30 cellular contexts compared by ENCODE assay signal in the genomic region with DNA sequence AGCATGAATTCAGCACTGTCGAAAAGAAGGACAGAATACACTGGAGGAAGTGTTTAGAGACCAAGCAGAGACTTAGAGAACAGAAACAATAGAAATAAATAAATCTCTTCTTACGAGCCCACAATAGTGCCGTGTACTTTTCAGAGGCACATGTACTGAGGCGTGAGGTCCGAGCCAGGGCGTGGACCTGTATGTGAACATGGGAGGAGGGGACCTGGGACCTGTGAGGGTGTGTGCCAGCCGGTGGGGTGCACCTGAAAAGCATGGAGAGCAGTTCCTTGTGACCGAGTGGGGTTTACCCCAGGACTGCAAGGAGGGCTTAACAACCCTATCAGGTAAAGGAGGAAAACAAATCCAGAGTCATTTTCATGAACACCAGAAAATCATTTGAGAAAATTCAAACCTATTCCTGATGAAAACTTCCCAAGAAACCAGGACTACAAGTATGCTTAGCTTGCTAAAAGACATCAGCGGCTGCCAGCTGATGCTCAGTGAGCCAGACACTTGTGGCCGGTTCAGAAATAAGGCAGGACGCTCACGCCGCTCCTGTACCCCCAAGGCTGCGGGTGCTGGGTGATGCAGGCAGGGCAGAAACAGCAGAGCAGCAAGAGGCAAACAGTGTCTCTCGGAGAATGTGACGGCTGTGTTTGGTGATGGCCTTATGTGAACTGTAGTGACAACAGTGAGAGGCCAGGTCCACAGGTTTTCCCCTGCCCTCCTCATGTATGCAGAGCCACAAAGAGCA. TPM values are rescaled to one million over a fixed set of nuclear protein-coding genes. Genes with fewer than 3 reads are reported as not detected.
DNase-seq lines count a peak whose midpoint lies in the region; ATAC-seq and TF ChIP-seq lines count a peak whose summit lies in the region.
"Had no signal": no experiment of that assay in that cellular context is flagged by ENCODE, and none has a peak within 500 bp of the region (broad histone marks: within the 10 kb centered on the region; RNA-seq: fewer than 3 reads in every experiment).

No MANE protein-coding gene starts in this region.

- CTCF ChIA-PET in activated CD4-positive, alpha-beta T cell treated with anti-CD3 and anti-CD28 coated beads, Interleukin-2, amount 10 ng/mL, durations not matched to agents 7 days and 5 days (lab: Charles Lee): interaction anchor here (0.6 kb wide), 1 partner anchor 13 kb away, joined by 3 read pairs; no protein-coding TSS in a partner anchor
- CTCF ChIA-PET in activated CD4-positive, alpha-beta T cell treated with anti-CD3 and anti-CD28 coated beads for 36 hours (lab: Charles Lee): no interaction called here
- CTCF ChIA-PET in T-cell (lab: Charles Lee): no interaction called here

- H3K27ac ChIP-seq in sigmoid colon: no peak overlapping the region
- no peak overlapping the region for H3K27ac ChIP-seq in transverse colon
- H3K27ac ChIP-seq: 22Rv1; BLaER1 treated with 17β-estradiol and CSF1 and Interleukin-3, amounts not matched to agents 10 nM and 100 nM; breast epithelium; gastroesophageal sphincter; hepatocyte; lower lobe of right lung had no signal

- TF ChIP-seq POLR2A in sigmoid colon (IDR thresholded peaks at IDR 0.05): no peak
- no peak for TF ChIP-seq POLR2A in transverse colon (IDR thresholded peaks at IDR 0.05)

- intact Hi-C loops in activated CD4-positive, alpha-beta T cell treated with anti-CD3 and anti-CD28 coated beads for 36 hours (cut with DNase I, micrococcal nuclease): no loop called here
- intact Hi-C loops in sigmoid colon (cut with DNase I) (no loop called here), transverse colon (cut with DNase I; ENCODE audit: low total_unique reads) (no loop called here)

- H3K36me3 Mint-ChIP-seq in activated CD4-positive, alpha-beta T cell treated with anti-CD3 and anti-CD28 coated beads, Interleukin-2, amount 10 ng/mL, durations not matched to agents 7 days and 5 days (ENCODE audit: low read depth): peaks cover 63% of the 10 kb centered on the region
- H3K36me3 Mint-ChIP-seq in activated CD4-positive, alpha-beta T cell treated with anti-CD3 and anti-CD28 coated beads for 36 hours (ENCODE audit: low read depth): peaks cover 65% of the 10 kb centered on the region
- peaks cover 7% of the 10 kb centered on the region for H3K36me3 Mint-ChIP-seq in IgD-negative memory B cell
- peaks cover 14% of the 10 kb centered on the region for H3K36me3 Mint-ChIP-seq in central memory CD8-positive, alpha-beta T cell (ENCODE audit: insufficient read depth)
- H3K36me3 Mint-ChIP-seq in T-cell: peaks cover 18% of the 10 kb centered on the region

- peak overlapping the region; percentile 33 for H3K27ac Mint-ChIP-seq in activated CD4-positive, alpha-beta T cell treated with anti-CD3 and anti-CD28 coated beads, Interleukin-2, amount 10 ng/mL, durations not matched to agents 7 days and 5 days
- H3K27ac Mint-ChIP-seq in activated CD4-positive, alpha-beta T cell treated with anti-CD3 and anti-CD28 coated beads for 36 hours: no peak overlapping the region
- H3K27ac Mint-ChIP-seq in IgD-negative memory B cell (peak overlapping the region in 2 of 3 donors; percentile 27 to 34), T-cell (no peak overlapping the region)
- peak overlapping the region; percentile 11 for H3K27ac Mint-ChIP-seq in central memory CD8-positive, alpha-beta T cell (ENCODE audit: low read depth)
- H3K27ac Mint-ChIP-seq: activated CD8-positive, alpha-beta T cell treated with anti-CD3 and anti-CD28 coated beads, Interleukin-2, amount 10 ng/mL, durations not matched to agents 7 days and 5 days; stimulated activated naive B cell treated with anti-CD40 and anti-IgM and Interleukin-4, amounts not matched to agents 10 μg/mL and 1 μg/mL and 100 μg/mL, for 72 hours had no signal

- WGBS in sigmoid colon, 2 donors: 95% methylated on average over 16 of the region's 16 CpGs
- 83 to 96% methylated on average over 2 to 16 of the region's 16 CpGs for WGBS in transverse colon (ENCODE audit: low coverage in 1 of 2), 2 donors

- H3K27me3 ChIP-seq in sigmoid colon (no peaks in the 10 kb centered on the region), transverse colon (no peaks in the 10 kb centered on the region)
- H3K27me3 ChIP-seq: BLaER1 treated with 17β-estradiol and CSF1 and Interleukin-3, amounts not matched to agents 10 nM and 100 nM; breast epithelium; gastroesophageal sphincter; hepatocyte had no signal

- H3K4me3 ChIP-seq in sigmoid colon (no peak overlapping the region), transverse colon (no peak overlapping the region)
- H3K4me3 ChIP-seq: BLaER1 treated with 17β-estradiol and CSF1 and Interleukin-3, amounts not matched to agents 10 nM and 100 nM; breast epithelium; gastroesophageal sphincter; HAP-1; hepatocyte; lower lobe of right lung had no signal

- H3K4me1 Mint-ChIP-seq in activated CD4-positive, alpha-beta T cell treated with anti-CD3 and anti-CD28 coated beads, Interleukin-2, amount 10 ng/mL, durations not matched to agents 7 days and 5 days: no peaks in the 10 kb centered on the region
- no peaks in the 10 kb centered on the region for H3K4me1 Mint-ChIP-seq in activated CD4-positive, alpha-beta T cell treated with anti-CD3 and anti-CD28 coated beads for 36 hours
- peaks cover 0 to 2% (median 0%) of the 10 kb centered on the region in 3 donors for H3K4me1 Mint-ChIP-seq in IgD-negative memory B cell
- H3K4me1 Mint-ChIP-seq in central memory CD8-positive, alpha-beta T cell: no peaks in the 10 kb centered on the region
- no peaks in the 10 kb centered on the region for H3K4me1 Mint-ChIP-seq in T-cell
- H3K4me1 Mint-ChIP-seq: stimulated activated naive B cell treated with anti-CD40 and anti-IgM and Interleukin-4, amounts not matched to agents 10 μg/mL and 1 μg/mL and 100 μg/mL, for 72 hours had no signal

- no peak overlapping the region for H3K4me3 Mint-ChIP-seq in activated CD4-positive, alpha-beta T cell treated with anti-CD3 and anti-CD28 coated beads, Interleukin-2, amount 10 ng/mL, durations not matched to agents 7 days and 5 days
- H3K4me3 Mint-ChIP-seq in activated CD4-positive, alpha-beta T cell treated with anti-CD3 and anti-CD28 coated beads for 36 hours: no peak overlapping the region
- H3K4me3 Mint-ChIP-seq in IgD-negative memory B cell (no peak overlapping the region), T-cell (no peak overlapping the region)
- no peak overlapping the region for H3K4me3 Mint-ChIP-seq in central memory CD8-positive, alpha-beta T cell
- H3K4me3 Mint-ChIP-seq: activated CD8-positive, alpha-beta T cell treated with anti-CD3 and anti-CD28 coated beads, Interleukin-2, amount 10 ng/mL, durations not matched to agents 7 days and 5 days; naive thymus-derived CD4-positive, alpha-beta T cell; stimulated activated naive B cell treated with anti-CD40 and anti-IgM and Interleukin-4, amounts not matched to agents 10 μg/mL and 1 μg/mL and 100 μg/mL, for 72 hours had no signal

- in situ Hi-C loops in transverse colon (cut with MboI; ENCODE audit: low pct_ligation_motif_present in 1 of 4, low pct_unique_long_range_greater_than_20kb in 1 of 4, low sequenced_read_pairs in 3 of 4): loop anchor here in 1 of 4 donors (25.0 kb wide), 1 partner anchor 216 kb away; no protein-coding TSS in a partner anchor

- H3K9me3 ChIP-seq in sigmoid colon: no peaks in the 10 kb centered on the region
- no peaks in the 10 kb centered on the region for H3K9me3 ChIP-seq in transverse colon
- H3K9me3 ChIP-seq: BLaER1 treated with 17β-estradiol and CSF1 and Interleukin-3, amounts not matched to agents 10 nM and 100 nM; breast epithelium; Caco-2; gastroesophageal sphincter; HAP-1; lower lobe of right lung; SK-N-SH had no signal

- no peak for DNase-seq in activated CD4-positive, alpha-beta T cell treated with anti-CD3 and anti-CD28 coated beads, Interleukin-2, amount 10 ng/mL, durations not matched to agents 7 days and 5 days
- no peak for DNase-seq in activated CD4-positive, alpha-beta T cell treated with anti-CD3 and anti-CD28 coated beads for 36 hours
- DNase-seq in central memory CD8-positive, alpha-beta T cell (ENCODE audit: low spot score in 2 of 2): no peak
- DNase-seq in sigmoid colon (peak; percentile 44), T-cell (no peak), transverse colon (no peak)
- DNase-seq: activated CD4-positive, CD25-positive, alpha-beta regulatory T cell treated with anti-CD3 and anti-CD28 coated beads, Interleukin-2, amount 50 U/mL, for 72 hours; activated CD8-positive, alpha-beta T cell treated with anti-CD3 and anti-CD28 coated beads, Interleukin-2, amount 10 ng/mL, durations not matched to agents 7 days and 5 days; activated gamma-delta T cell; Caco-2; effector CD4-positive, alpha-beta T cell; lower lobe of right lung; midbrain; naive thymus-derived CD4-positive, alpha-beta T cell; NCI-H146; NCI-H446 treated with DMSO at 0.1 percent for 48 hours; RPMI8226; SK-N-SH; stimulated activated naive B cell treated with anti-CD40 and anti-IgM and Interleukin-4, amounts not matched to agents 10 μg/mL and 1 μg/mL and 100 μg/mL, for 72 hours; substantia nigra; T-helper 2 cell had no signal

- H3K36me3 ChIP-seq in sigmoid colon (peaks cover 14 to 57% (median 26%) of the 10 kb centered on the region in 4 donors), transverse colon (peaks cover 0 to 26% (median 12%) of the 10 kb centered on the region in 4 donors)

- TF ChIP-seq EP300 in sigmoid colon (IDR thresholded peaks at IDR 0.05) (no peak), transverse colon (IDR thresholded peaks at IDR 0.05; ENCODE audit: low read depth) (no peak)

- no peak for ATAC-seq in activated CD4-positive, alpha-beta T cell treated with anti-CD3 and anti-CD28 coated beads for 36 hours
- no peak for ATAC-seq in central memory CD8-positive, alpha-beta T cell (replicated peaks; ENCODE audit: extremely low read depth, poor library complexity, severe bottlenecking)
- ATAC-seq in T-cell (replicated peaks in 1 of 4) (no peak), HG03196 (IDR thresholded peaks at IDR 0.05; ENCODE audit: unreplicated experiment) (no peak)
- ATAC-seq: activated CD8-positive, alpha-beta T cell treated with anti-CD3 and anti-CD28 coated beads, Interleukin-2, amount 10 ng/mL, durations not matched to agents 7 days and 5 days; gastroesophageal sphincter; HepG2; lower lobe of right lung; naive thymus-derived CD4-positive, alpha-beta T cell; stimulated activated naive B cell treated with anti-CD40 and anti-IgM and Interleukin-4, amounts not matched to agents 10 μg/mL and 1 μg/mL and 100 μg/mL, for 72 hours had no signal

- POLR2A ChIA-PET in activated CD4-positive, alpha-beta T cell treated with anti-CD3 and anti-CD28 coated beads, Interleukin-2, amount 10 ng/mL, durations not matched to agents 7 days and 5 days (lab: Charles Lee): no interaction called here
- POLR2A ChIA-PET in activated CD4-positive, alpha-beta T cell treated with anti-CD3 and anti-CD28 coated beads for 36 hours (lab: Charles Lee): no interaction called here
- POLR2A ChIA-PET in T-cell (lab: Charles Lee): no interaction called here

- TF ChIP-seq CTCF in sigmoid colon (IDR thresholded peaks at IDR 0.05): no peak
- TF ChIP-seq CTCF in transverse colon (IDR thresholded peaks at IDR 0.05): no peak

- no peaks in the 10 kb centered on the region for H3K9me3 Mint-ChIP-seq in activated CD4-positive, alpha-beta T cell treated with anti-CD3 and anti-CD28 coated beads, Interleukin-2, amount 10 ng/mL, durations not matched to agents 7 days and 5 days
- H3K9me3 Mint-ChIP-seq in activated CD4-positive, alpha-beta T cell treated with anti-CD3 and anti-CD28 coated beads for 36 hours (ENCODE audit: low read depth): no peaks in the 10 kb centered on the region
- H3K9me3 Mint-ChIP-seq in IgD-negative memory B cell (no peaks in the 10 kb centered on the region), T-cell (no peaks in the 10 kb centered on the region)
- H3K9me3 Mint-ChIP-seq in central memory CD8-positive, alpha-beta T cell: no peaks in the 10 kb centered on the region
- H3K9me3 Mint-ChIP-seq: naive thymus-derived CD4-positive, alpha-beta T cell; stimulated activated naive B cell treated with anti-CD40 and anti-IgM and Interleukin-4, amounts not matched to agents 10 μg/mL and 1 μg/mL and 100 μg/mL, for 72 hours had no signal

- no peaks in the 10 kb centered on the region for H3K27me3 Mint-ChIP-seq in activated CD4-positive, alpha-beta T cell treated with anti-CD3 and anti-CD28 coated beads, Interleukin-2, amount 10 ng/mL, durations not matched to agents 7 days and 5 days
- H3K27me3 Mint-ChIP-seq in activated CD4-positive, alpha-beta T cell treated with anti-CD3 and anti-CD28 coated beads for 36 hours: no peaks in the 10 kb centered on the region
- no peaks in the 10 kb centered on the region for H3K27me3 Mint-ChIP-seq in IgD-negative memory B cell
- H3K27me3 Mint-ChIP-seq in central memory CD8-positive, alpha-beta T cell: no peaks in the 10 kb centered on the region
- H3K27me3 Mint-ChIP-seq in T-cell: no peaks in the 10 kb centered on the region
- H3K27me3 Mint-ChIP-seq: naive thymus-derived CD4-positive, alpha-beta T cell; stimulated activated naive B cell treated with anti-CD40 and anti-IgM and Interleukin-4, amounts not matched to agents 10 μg/mL and 1 μg/mL and 100 μg/mL, for 72 hours had no signal

- H3K4me1 ChIP-seq in sigmoid colon (no peaks in the 10 kb centered on the region), transverse colon (no peaks in the 10 kb centered on the region)
- H3K4me1 ChIP-seq: BLaER1 treated with 17β-estradiol and CSF1 and Interleukin-3, amounts not matched to agents 10 nM and 100 nM; breast epithelium; Caco-2; gastroesophageal sphincter; HAP-1 had no signal

RNA-seq across cellular contexts. Expression of gene NELFA, which starts 37.1 kb away (rescaled TPM):
- 10 to 100 TPM; 34.7 to 36.2 TPM for total RNA-seq in activated CD4-positive, alpha-beta T cell treated with anti-CD3 and anti-CD28 coated beads, Interleukin-2, amount 10 ng/mL, durations not matched to agents 7 days and 5 days
- total RNA-seq in activated CD4-positive, alpha-beta T cell treated with anti-CD3 and anti-CD28 coated beads for 36 hours: 10 to 100 TPM; 41.6 to 48.3 TPM
- polyA plus RNA-seq in IgD-negative memory B cell (44.7 TPM), sigmoid colon (10 to 100 TPM; 13.8 to 27.4 (median 15.3) TPM)
- total RNA-seq in sigmoid colon (10 to 100 TPM; 14.3 to 19.3 (median 17.1) TPM), T-cell (10 to 100 TPM; 40.7 to 55.1 (median 46.2) TPM), transverse colon (10 to 100 TPM; 22.0 to 80.4 (median 31.8) TPM)

Comparison
In these comparisons a context has a peak if more than half of its experiments do, and no peak if none do; other contexts are left out.
1. H3K27ac Mint-ChIP-seq: peak in activated CD4-positive, alpha-beta T cell treated with anti-CD3 and anti-CD28 coated beads, Interleukin-2, amount 10 ng/mL, durations not matched to agents 7 days and 5 days (single experiment), IgD-negative memory B cell (2 of 3) and central memory CD8-positive, alpha-beta T cell (single experiment); none in activated CD4-positive, alpha-beta T cell treated with anti-CD3 and anti-CD28 coated beads for 36 hours (single experiment) and T-cell (0 of 2).